In the genomic region with DNA sequence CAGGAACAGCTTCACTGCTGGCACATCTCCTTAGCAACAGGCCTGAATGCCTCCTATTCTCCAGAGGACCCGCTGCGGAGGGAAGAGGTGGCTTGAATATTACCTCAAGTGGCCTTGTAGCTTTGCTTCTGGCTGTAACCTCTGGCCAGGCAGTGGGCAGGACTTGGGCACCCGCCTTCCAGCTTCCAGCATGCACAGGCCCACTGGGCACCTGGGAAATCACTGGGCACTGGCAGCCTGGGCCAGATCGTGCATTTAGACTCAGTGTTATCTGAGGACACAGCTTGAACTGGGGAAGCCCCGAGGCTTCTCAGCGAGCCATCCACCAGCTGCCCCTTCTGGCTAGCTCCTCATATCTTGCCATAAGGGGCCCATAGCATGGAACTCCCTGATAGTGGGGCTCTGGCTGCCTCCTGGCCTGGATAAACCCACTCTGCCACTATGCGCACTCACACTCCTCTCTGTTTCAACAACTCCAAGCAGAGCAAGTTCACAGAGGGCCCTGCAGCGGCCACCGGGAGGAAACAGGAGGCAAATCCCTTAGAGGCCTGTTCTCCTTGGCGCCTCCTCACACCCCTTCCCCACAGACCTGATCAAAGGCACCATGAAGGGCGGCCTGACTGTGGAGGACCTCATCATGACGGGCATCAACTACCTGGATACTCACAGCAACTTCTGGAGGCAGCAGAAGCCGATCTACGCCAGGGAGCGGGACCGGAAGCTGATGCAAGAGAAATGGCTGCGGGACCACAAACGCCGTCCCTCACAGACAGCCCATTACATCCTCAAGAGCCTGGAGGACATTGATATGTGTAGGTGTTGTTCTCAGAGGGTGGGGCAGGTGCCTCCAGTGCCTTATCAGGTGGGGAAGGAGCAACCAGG, we compare ENCODE assay signal across 20 cellular contexts. TPM values are rescaled to one million over a fixed set of nuclear protein-coding genes. Genes with fewer than 3 reads are reported as not detected.
A peak's percentile ranks its signal among the peaks of the same experiment; 100 is the strongest.
DNase-seq lines count a peak whose midpoint lies in the region; ATAC-seq and TF ChIP-seq lines count a peak whose summit lies in the region.
"Had no signal": no experiment of that assay in that cellular context is flagged by ENCODE, and none has a peak within 500 bp of the region (broad histone marks: within the 10 kb centered on the region; RNA-seq: fewer than 3 reads in every experiment).

No MANE protein-coding gene starts in this region.

- H4K8ac ChIP-seq in neuronal stem cell (ENCODE audit: low read depth, low read length): no peak overlapping the region

- H2BK120ac ChIP-seq in neuronal stem cell (ENCODE audit: low read depth, low read length): no peak overlapping the region

- H3K4me3 ChIP-seq in neuronal stem cell (ENCODE audit: low read length in 2 of 2) (no peak overlapping the region), esophagus squamous epithelium (no peak overlapping the region), vagina (no peak overlapping the region)
- H3K4me3 ChIP-seq: hepatocyte, uterus had no signal

- DNase-seq in CMK (ENCODE audit: low read depth) (peak; percentile 74), OCI-M1 (lab: John Stamatoyannopoulos, UW) (peak; percentile 46), Right ventricle myocardium superior (peak; percentile 74), neuronal stem cell (ENCODE audit: low spot score) (no peak), esophagus squamous epithelium (lab: John Stamatoyannopoulos, UW) (no peak), NCI-H128 (lab: John Stamatoyannopoulos, UW; ENCODE audit: unreplicated experiment) (no peak), vagina (ENCODE audit: extremely low spot score in 2 of 2) (no peak)
- DNase-seq in activated naive CD8-positive, alpha-beta T cell treated with anti-CD3 and anti-CD28 coated beads, Interleukin-2, amount 50 U/mL, for 24 hours: no peak
- DNase-seq: ACHN; activated CD4-positive, alpha-beta T cell treated with anti-CD3 and anti-CD28 coated beads, Interleukin-2, amount 10 ng/mL, durations not matched to agents 24 days and 14 days; brain microvascular endothelial cell; cortex of kidney; DMS153; NCI-H1436 treated with DMSO at 0.1 percent for 48 hours; NCI-H226; stimulated activated CD8-positive, alpha-beta memory T cell treated with anti-CD3 and anti-CD28 coated beads, Interleukin-4, amount 100 ng/mL, for 48 hours; SW 1271; uterus had no signal

- no peaks in the 10 kb centered on the region for H3K4me1 ChIP-seq in neuronal stem cell (ENCODE audit: control insufficient read depth in 2 of 2, insufficient read depth in 1 of 2, low read depth in 1 of 2, low read length in 2 of 2)
- H3K4me1 ChIP-seq in esophagus squamous epithelium: no peaks in the 10 kb centered on the region
- H3K4me1 ChIP-seq in vagina: no peaks in the 10 kb centered on the region
- H3K4me1 ChIP-seq: uterus had no signal

- H4K91ac ChIP-seq in neuronal stem cell (ENCODE audit: low read depth, low read length, poor library complexity): no peak overlapping the region

- H3K27ac Mint-ChIP-seq in activated naive CD8-positive, alpha-beta T cell treated with anti-CD3 and anti-CD28 coated beads, Interleukin-2, amount 50 U/mL, for 24 hours: no peak overlapping the region
- H3K27ac Mint-ChIP-seq: activated CD4-positive, alpha-beta T cell treated with anti-CD3 and anti-CD28 coated beads, Interleukin-2, amount 10 ng/mL, durations not matched to agents 24 days and 14 days; CD14-positive monocyte had no signal

- no peaks in the 10 kb centered on the region for H3K4me1 Mint-ChIP-seq in activated naive CD8-positive, alpha-beta T cell treated with anti-CD3 and anti-CD28 coated beads, Interleukin-2, amount 50 U/mL, for 24 hours
- H3K4me1 Mint-ChIP-seq: activated CD4-positive, alpha-beta T cell treated with anti-CD3 and anti-CD28 coated beads, Interleukin-2, amount 10 ng/mL, durations not matched to agents 24 days and 14 days had no signal

- H3K9me3 Mint-ChIP-seq in activated naive CD8-positive, alpha-beta T cell treated with anti-CD3 and anti-CD28 coated beads, Interleukin-2, amount 50 U/mL, for 24 hours: no peaks in the 10 kb centered on the region
- H3K9me3 Mint-ChIP-seq: activated CD4-positive, alpha-beta T cell treated with anti-CD3 and anti-CD28 coated beads, Interleukin-2, amount 10 ng/mL, durations not matched to agents 24 days and 14 days; CD14-positive monocyte had no signal

- no peaks in the 10 kb centered on the region for H3K36me3 Mint-ChIP-seq in activated naive CD8-positive, alpha-beta T cell treated with anti-CD3 and anti-CD28 coated beads, Interleukin-2, amount 50 U/mL, for 24 hours (ENCODE audit: low read depth)
- H3K36me3 Mint-ChIP-seq: CD14-positive monocyte had no signal

- no peak overlapping the region for H3K4me3 Mint-ChIP-seq in activated naive CD8-positive, alpha-beta T cell treated with anti-CD3 and anti-CD28 coated beads, Interleukin-2, amount 50 U/mL, for 24 hours
- H3K4me3 Mint-ChIP-seq: activated CD4-positive, alpha-beta T cell treated with anti-CD3 and anti-CD28 coated beads, Interleukin-2, amount 10 ng/mL, durations not matched to agents 24 days and 14 days; CD14-positive monocyte had no signal

- H3K4ac ChIP-seq in neuronal stem cell (ENCODE audit: low read length): no peak overlapping the region

- peak; percentile 93 for ATAC-seq in Right ventricle myocardium superior (ENCODE audit: poor library complexity)
- ATAC-seq in activated naive CD8-positive, alpha-beta T cell treated with anti-CD3 and anti-CD28 coated beads, Interleukin-2, amount 50 U/mL, for 24 hours: no peak

- H3K36me3 ChIP-seq in neuronal stem cell (replicated peaks in 1 of 2; ENCODE audit: control insufficient read depth in 2 of 2, insufficient read depth in 2 of 2, low read length in 2 of 2): peaks cover 19 to 48% of the 10 kb centered on the region in 2 donors
- no peaks in the 10 kb centered on the region for H3K36me3 ChIP-seq in esophagus squamous epithelium
- H3K36me3 ChIP-seq in vagina: no peaks in the 10 kb centered on the region
- H3K36me3 ChIP-seq: brain microvascular endothelial cell, uterus had no signal

- H2BK15ac ChIP-seq in neuronal stem cell (ENCODE audit: low read length): no peak overlapping the region

- WGBS in neuronal stem cell (ENCODE audit: extremely low coverage in 2 of 2, insufficient read length in 2 of 2, insufficient replicate concordance in 1 of 2), 2 donors: no CpG with 5 or more reads among the region's 19 CpGs
- WGBS in esophagus squamous epithelium, 2 donors: 88 to 96% methylated on average over 8 to 16 of the region's 19 CpGs

- no peaks in the 10 kb centered on the region for H3K27me3 Mint-ChIP-seq in activated naive CD8-positive, alpha-beta T cell treated with anti-CD3 and anti-CD28 coated beads, Interleukin-2, amount 50 U/mL, for 24 hours
- H3K27me3 Mint-ChIP-seq: activated CD4-positive, alpha-beta T cell treated with anti-CD3 and anti-CD28 coated beads, Interleukin-2, amount 10 ng/mL, durations not matched to agents 24 days and 14 days had no signal

- no peak overlapping the region for H3K4me2 ChIP-seq in neuronal stem cell (ENCODE audit: insufficient read depth, low read length, poor library complexity, severe bottlenecking)
- H3K4me2 ChIP-seq: hepatocyte had no signal

- no peaks in the 10 kb centered on the region for H3K79me1 ChIP-seq in neuronal stem cell (ENCODE audit: low read depth, low read length)

- intact Hi-C loops in Right ventricle myocardium superior (cut with DNase I): no loop called here
- intact Hi-C loops in esophagus squamous epithelium (cut with DNase I): no loop called here
- intact Hi-C loops in vagina (cut with DNase I): no loop called here

- H3K27me3 ChIP-seq in neuronal stem cell (ENCODE audit: control insufficient read depth in 3 of 3, insufficient read depth in 3 of 3, low read depth in 1 of 3, low read length in 3 of 3): no peaks in the 10 kb centered on the region
- no peaks in the 10 kb centered on the region for H3K27me3 ChIP-seq in esophagus squamous epithelium
- H3K27me3 ChIP-seq in vagina: no peaks in the 10 kb centered on the region
- H3K27me3 ChIP-seq: brain microvascular endothelial cell, hepatocyte, uterus had no signal

- no peak overlapping the region for H3K9ac ChIP-seq in neuronal stem cell (ENCODE audit: low read depth, low read length, poor library complexity)

- peak overlapping the region; percentile 47 for H2BK5ac ChIP-seq in neuronal stem cell (ENCODE audit: low read length)

- TF ChIP-seq POLR2A in esophagus squamous epithelium (IDR thresholded peaks at IDR 0.05): no peak
- TF ChIP-seq POLR2A in vagina (IDR thresholded peaks at IDR 0.05): no peak

- no peak overlapping the region for H3K18ac ChIP-seq in neuronal stem cell (ENCODE audit: low read length)

- no peak overlapping the region for H3K23ac ChIP-seq in neuronal stem cell (ENCODE audit: low read depth, low read length, poor library complexity)

- no peak overlapping the region for H2AFZ ChIP-seq in neuronal stem cell (ENCODE audit: low read length)
- H2AFZ ChIP-seq: hepatocyte had no signal

- no peak overlapping the region for H3K27ac ChIP-seq in neuronal stem cell (replicated peaks; ENCODE audit: low read length)
- no peak overlapping the region for H3K27ac ChIP-seq in esophagus squamous epithelium
- no peak overlapping the region for H3K27ac ChIP-seq in vagina
- H3K27ac ChIP-seq: brain microvascular endothelial cell, hepatocyte, uterus had no signal

- no peak overlapping the region for H2AK5ac ChIP-seq in neuronal stem cell (ENCODE audit: low read depth, low read length)

- TF ChIP-seq CTCF in esophagus squamous epithelium (IDR thresholded peaks at IDR 0.05) (no peak), vagina (IDR thresholded peaks at IDR 0.05) (no peak)

- no peak overlapping the region for H2BK12ac ChIP-seq in neuronal stem cell (ENCODE audit: low read length)

- H3K9me3 ChIP-seq in neuronal stem cell (replicated peaks in 1 of 2; ENCODE audit: control insufficient read depth in 2 of 2, insufficient read depth in 1 of 2, low read depth in 1 of 2, low read length in 2 of 2) (no peaks in the 10 kb centered on the region), esophagus squamous epithelium (no peaks in the 10 kb centered on the region), vagina (no peaks in the 10 kb centered on the region)
- H3K9me3 ChIP-seq: uterus had no signal

- no peak overlapping the region for H3K14ac ChIP-seq in neuronal stem cell (ENCODE audit: low read length)

RNA-seq across cellular contexts. Expression of a gene that starts 7.8 kb away (rescaled TPM):
- total RNA-seq in Right ventricle myocardium superior (0.75 TPM), esophagus squamous epithelium (under 1 TPM in 1 of 4 donors, not detected in 3; 0.38 TPM), vagina (1.7 TPM)
- polyA plus RNA-seq in neuronal stem cell (2013, experiment 1 of 2): 4.5 TPM
- 4.2 TPM for polyA plus RNA-seq in neuronal stem cell (2013, experiment 2 of 2)

RNA-seq across cellular contexts. Expression of a gene that starts 19.5 kb away (rescaled TPM):
- total RNA-seq in Right ventricle myocardium superior (24.0 TPM), esophagus squamous epithelium (100 to 1,000 TPM in 1 of 4 donors, 10 to 100 TPM in 3; 51.5 to 121 (median 62.7) TPM), vagina (74.9 TPM)
- 106 TPM for polyA plus RNA-seq in neuronal stem cell (2013, experiment 1 of 2)
- 109 TPM for polyA plus RNA-seq in neuronal stem cell (2013, experiment 2 of 2)

RNA-seq across cellular contexts. Expression of a gene that starts 28.4 kb away (rescaled TPM):
- total RNA-seq in Right ventricle myocardium superior: 23.0 TPM
- polyA plus RNA-seq in neuronal stem cell (2013, experiment 1 of 2): 44.2 TPM
- 43.2 TPM for polyA plus RNA-seq in neuronal stem cell (2013, experiment 2 of 2)
- 10 to 100 TPM; 45.3 to 66.0 (median 53.0) TPM for total RNA-seq in esophagus squamous epithelium
- total RNA-seq in vagina: 54.0 TPM

Comparison
In these comparisons a context has a peak if more than half of its experiments do, and no peak if none do; other contexts are left out.
1. DNase-seq: peak in CMK (single experiment), OCI-M1 (single experiment) and Right ventricle myocardium superior (single experiment); none in neuronal stem cell (single experiment), esophagus squamous epithelium (single experiment), activated naive CD8-positive, alpha-beta T cell treated with anti-CD3 and anti-CD28 coated beads, Interleukin-2, amount 50 U/mL, for 24 hours (single experiment), NCI-H128 (single experiment) and vagina (0 of 2).